26 cellular contexts compared by ENCODE assay signal in genomic region chr5:96675882-96676281, GRCh38.
"Had no signal": no experiment of that assay in that cellular context is flagged by ENCODE, and none has a peak within 500 bp of the region (broad histone marks: within the 10 kb centered on the region; RNA-seq: fewer than 3 reads in every experiment).

No MANE protein-coding gene starts in this region.

- H3K4me3 ChIP-seq: coronary artery, esophagus muscularis mucosa, lung, mucosa of descending colon, neural progenitor cell, pancreas, suprapubic skin, thyroid gland, upper lobe of left lung, uterus had no signal

- H3K27ac ChIP-seq: coronary artery, epithelial cell of prostate, esophagus muscularis mucosa, foreskin keratinocyte, neural progenitor cell, pancreas, suprapubic skin, thyroid gland, uterus had no signal

- H3K4me1 Mint-ChIP-seq: neural progenitor cell had no signal

- H3K27ac Mint-ChIP-seq: neural progenitor cell; progenitor cell of endocrine pancreas; stimulated activated effector memory CD8-positive, alpha-beta T cell treated with anti-CD3 and anti-CD28 coated beads, Interleukin-12 subunit alpha, Interleukin-12 subunit beta, amount 100 ng/mL, for 72 hours had no signal

- H3K4me1 ChIP-seq: foreskin keratinocyte, neural progenitor cell, uterus had no signal

- H3K9ac ChIP-seq: neural progenitor cell had no signal

- H3K4me2 ChIP-seq: neural progenitor cell had no signal

- H2AFZ ChIP-seq: neural progenitor cell had no signal

- H3K4me3 Mint-ChIP-seq: naive thymus-derived CD8-positive, alpha-beta T cell; neural progenitor cell; stimulated activated effector memory CD8-positive, alpha-beta T cell treated with anti-CD3 and anti-CD28 coated beads, Interleukin-12 subunit alpha, Interleukin-12 subunit beta, amount 100 ng/mL, for 72 hours had no signal

- H3K27me3 ChIP-seq: esophagus muscularis mucosa, foreskin keratinocyte, neural progenitor cell, pancreas, suprapubic skin, thyroid gland, upper lobe of left lung, uterus had no signal

- H3K36me3 ChIP-seq: neural progenitor cell, pancreas, thyroid gland, uterus had no signal

- H3K9me3 Mint-ChIP-seq: naive thymus-derived CD8-positive, alpha-beta T cell; neural progenitor cell; stimulated activated effector memory CD8-positive, alpha-beta T cell treated with anti-CD3 and anti-CD28 coated beads, Interleukin-12 subunit alpha, Interleukin-12 subunit beta, amount 100 ng/mL, for 72 hours had no signal

- H3K27me3 Mint-ChIP-seq: naive thymus-derived CD8-positive, alpha-beta T cell; progenitor cell of endocrine pancreas had no signal

- H3K9me3 ChIP-seq: esophagus muscularis mucosa, mucosa of descending colon, pancreas, suprapubic skin, thyroid gland, upper lobe of left lung, uterus had no signal

- DNase-seq: effector memory CD4-positive, alpha-beta T cell; foreskin keratinocyte; left colon; left ventricle myocardium superior; mesendoderm; mucosa of descending colon; naive thymus-derived CD8-positive, alpha-beta T cell; nucleus accumbens; pancreas; right cardiac atrium; small intestine; stimulated activated CD4-positive, alpha-beta T cell treated with anti-CD3 and anti-CD28 coated beads, Interleukin-2, amount 100 ng/mL, for 48 hours; stimulated activated CD8-positive, alpha-beta memory T cell treated with anti-CD3 and anti-CD28 coated beads, Interleukin-4, amount 100 ng/mL, for 48 hours; stimulated activated naive CD8-positive, alpha-beta T cell treated with anti-CD3 and anti-CD28 coated beads, Interleukin-15, Interleukin-2, amounts not matched to agents 100 U/mL and 50 U/mL, for 24 hours; thyroid gland; upper lobe of left lung; uterus had no signal

- FAIRE-seq: endometrium, pancreas, small intestine had no signal
